ENCODE assay signal across 16 cellular contexts in the genomic region with DNA sequence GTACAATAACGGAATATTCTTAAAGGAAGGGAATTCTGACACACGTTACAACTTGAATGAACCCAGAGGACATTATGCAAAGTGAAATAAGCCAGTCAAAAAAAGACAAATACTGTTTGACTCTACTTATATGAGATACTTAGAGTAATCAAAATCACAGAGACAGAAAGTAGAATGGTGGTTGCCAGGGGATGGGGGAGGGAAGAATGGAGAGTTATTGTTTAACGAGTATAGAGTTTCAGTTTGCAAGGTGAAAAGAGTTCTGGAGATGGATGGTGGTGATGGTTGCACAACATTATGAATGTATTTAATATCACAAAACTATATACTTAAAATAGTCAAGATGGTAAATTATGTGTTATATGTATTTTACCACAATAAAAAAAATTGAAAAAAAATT.
DNase-seq lines count a peak whose midpoint lies in the region; ATAC-seq, FAIRE-seq and TF ChIP-seq lines count a peak whose summit lies in the region.
"Had no signal": no experiment of that assay in that cellular context is flagged by ENCODE, and none has a peak within 500 bp of the region (broad histone marks: within the 10 kb centered on the region; RNA-seq: fewer than 3 reads in every experiment).

No MANE protein-coding gene starts in this region.

- FAIRE-seq in GM12891 (lab: Jason Lieb, UNC) = peak; percentile 79

- intact Hi-C loops in activated CD4-positive, alpha-beta T cell treated with anti-CD3 and anti-CD28 coated beads for 36 hours (cut with DNase I, micrococcal nuclease) = loop anchor here in 1 of 2 experiments (5.0 to 10.0 kb wide), 3 partner anchors 127 to 310 kb away; partner anchors contain the start of gene APPL1
- intact Hi-C loops in activated CD4-positive, alpha-beta memory T cell treated with anti-CD3 and anti-CD28 coated beads for 36 hours (cut with micrococcal nuclease) = loop anchor here (1.0 to 5.0 kb wide), 2 partner anchors 52 to 212 kb away; no protein-coding TSS in a partner anchor

- no peak for TF ChIP-seq CTCF in GM13977 (IDR thresholded peaks at IDR 0.05; ENCODE audit: extremely low read depth, insufficient read depth, missing control alignments)

- POLR2A ChIA-PET in activated CD4-positive, alpha-beta T cell treated with anti-CD3 and anti-CD28 coated beads for 36 hours (lab: Charles Lee) = no interaction called here
- POLR2A ChIA-PET in activated CD4-positive, alpha-beta memory T cell treated with anti-CD3 and anti-CD28 coated beads for 36 hours (lab: Charles Lee) = interaction anchor here (0.6 to 3.7 kb wide), 6 partner anchors 11 to 161 kb away, joined by 3 to 26 read pairs (median 4); partner anchors contain the start of gene ARHGEF3

- CTCF ChIA-PET in activated CD4-positive, alpha-beta T cell treated with anti-CD3 and anti-CD28 coated beads for 36 hours (lab: Charles Lee) = interaction anchor here (0.8 to 4.3 kb wide), 7 partner anchors 12 to 116 kb away, joined by 3 to 48 read pairs (median 3); no protein-coding TSS in a partner anchor
- CTCF ChIA-PET in activated CD4-positive, alpha-beta memory T cell treated with anti-CD3 and anti-CD28 coated beads for 36 hours (lab: Charles Lee) = interaction anchor here (1.0 to 5.7 kb wide), 5 partner anchors 37 to 114 kb away, joined by 3 to 64 read pairs (median 7); partner anchors contain the start of gene ARHGEF3

- in situ Hi-C loops in GM13977 (cut with MboI; ENCODE audit: low pct_unique_long_range_greater_than_20kb, low sequenced_read_pairs, unreplicated experiment) = no loop called here

- H3K36me3 Mint-ChIP-seq in activated CD4-positive, alpha-beta T cell treated with anti-CD3 and anti-CD28 coated beads for 36 hours (ENCODE audit: low read depth) = peaks cover 5% of the 10 kb centered on the region
- peaks cover 3% of the 10 kb centered on the region for H3K36me3 Mint-ChIP-seq in activated CD4-positive, alpha-beta memory T cell treated with anti-CD3 and anti-CD28 coated beads for 36 hours
- peaks cover 9% of the 10 kb centered on the region for H3K36me3 Mint-ChIP-seq in memory B cell
- H3K36me3 Mint-ChIP-seq: brain had no signal

- no peaks in the 10 kb centered on the region for H3K9me3 Mint-ChIP-seq in activated CD4-positive, alpha-beta T cell treated with anti-CD3 and anti-CD28 coated beads for 36 hours (ENCODE audit: low read depth)
- H3K9me3 Mint-ChIP-seq in activated CD4-positive, alpha-beta memory T cell treated with anti-CD3 and anti-CD28 coated beads for 36 hours = no peaks in the 10 kb centered on the region
- H3K9me3 Mint-ChIP-seq in memory B cell = no peaks in the 10 kb centered on the region

- peaks cover 67% of the 10 kb centered on the region for H3K4me1 Mint-ChIP-seq in activated CD4-positive, alpha-beta T cell treated with anti-CD3 and anti-CD28 coated beads for 36 hours
- H3K4me1 Mint-ChIP-seq in activated CD4-positive, alpha-beta memory T cell treated with anti-CD3 and anti-CD28 coated beads for 36 hours (ENCODE audit: low read depth) = peaks cover 71% of the 10 kb centered on the region
- H3K4me1 Mint-ChIP-seq in memory B cell = peaks cover 44% of the 10 kb centered on the region

- H3K27ac Mint-ChIP-seq in activated CD4-positive, alpha-beta T cell treated with anti-CD3 and anti-CD28 coated beads for 36 hours = peak overlapping the region; percentile 66
- peak overlapping the region; percentile 92 for H3K27ac Mint-ChIP-seq in activated CD4-positive, alpha-beta memory T cell treated with anti-CD3 and anti-CD28 coated beads for 36 hours
- no peak overlapping the region for H3K27ac Mint-ChIP-seq in memory B cell
- H3K27ac Mint-ChIP-seq: brain had no signal

- H3K4me3 Mint-ChIP-seq in activated CD4-positive, alpha-beta T cell treated with anti-CD3 and anti-CD28 coated beads for 36 hours = peak overlapping the region; percentile 73
- H3K4me3 Mint-ChIP-seq in activated CD4-positive, alpha-beta memory T cell treated with anti-CD3 and anti-CD28 coated beads for 36 hours = peak overlapping the region; percentile 74
- peak overlapping the region; percentile 0 for H3K4me3 Mint-ChIP-seq in memory B cell
- H3K4me3 Mint-ChIP-seq: brain had no signal

- H3K27me3 Mint-ChIP-seq in activated CD4-positive, alpha-beta T cell treated with anti-CD3 and anti-CD28 coated beads for 36 hours = no peaks in the 10 kb centered on the region
- H3K27me3 Mint-ChIP-seq in activated CD4-positive, alpha-beta memory T cell treated with anti-CD3 and anti-CD28 coated beads for 36 hours = no peaks in the 10 kb centered on the region
- H3K27me3 Mint-ChIP-seq in memory B cell = no peaks in the 10 kb centered on the region

- peak; percentile 52 for DNase-seq in activated CD4-positive, alpha-beta T cell treated with anti-CD3 and anti-CD28 coated beads for 36 hours
- no peak for DNase-seq in activated CD4-positive, alpha-beta T cell treated with anti-CD3 and anti-CD28 coated beads for 1 hour
- no peak for DNase-seq in GM12891 (ENCODE audit: insufficient read length, low spot score)
- DNase-seq in activated CD4-positive, alpha-beta memory T cell treated with anti-CD3 and anti-CD28 coated beads for 36 hours = peak; percentile 58
- no peak for DNase-seq in memory B cell (ENCODE audit: low spot score in 2 of 2)
- no peak for DNase-seq in GM13977 (ENCODE audit: low spot score)
- no peak for DNase-seq in NCI-H2227 (lab: John Stamatoyannopoulos, UW; ENCODE audit: unreplicated experiment)
- DNase-seq in activated CD4-positive, CD25-positive, alpha-beta regulatory T cell (lab: John Stamatoyannopoulos, UW) = no peak
- DNase-seq: Caco-2; GF-D8; left ventricle myocardium superior; MG63; NCI-H524 treated with DMSO at 0.1 percent for 48 hours; stimulated activated CD4-positive, alpha-beta T cell treated with anti-CD3 and anti-CD28 coated beads, Interleukin-2, amount 100 ng/mL, for 24 hours; WERI-Rb-1 had no signal

- no peak for TF ChIP-seq POLR2A in GM12891 (IDR thresholded peaks at IDR 0.05; ENCODE audit: low read depth, low read length)

- no peak for ATAC-seq in activated CD4-positive, alpha-beta T cell treated with anti-CD3 and anti-CD28 coated beads for 36 hours
- ATAC-seq in memory B cell (ENCODE audit: low read depth) = no peak
- ATAC-seq: left ventricle myocardium superior had no signal

TF ChIP-seq in GM12891, 5 proteins besides CTCF, POLR2A, EP300 and RAD21:
- TF ChIP-seq TAF1 (IDR thresholded peaks at IDR 0.05; ENCODE audit: low read depth, low read length) (no peak), POLR2AphosphoS5 (IDR thresholded peaks at IDR 0.05; ENCODE audit: low read depth, low read length) (no peak), PAX5 (IDR thresholded peaks at IDR 0.05; ENCODE audit: insufficient read depth, low read length, severe bottlenecking) (no peak), POU2F2 (IDR thresholded peaks at IDR 0.05; ENCODE audit: low read depth, low read length) (no peak), SPI1 (IDR thresholded peaks at IDR 0.05; ENCODE audit: low read depth, low read length) (no peak)

Comparison
In these comparisons a context has a peak if more than half of its experiments do, and no peak if none do; other contexts are left out.
1. DNase-seq: peak in activated CD4-positive, alpha-beta T cell treated with anti-CD3 and anti-CD28 coated beads for 36 hours (single experiment) and activated CD4-positive, alpha-beta memory T cell treated with anti-CD3 and anti-CD28 coated beads for 36 hours (single experiment); none in activated CD4-positive, alpha-beta T cell treated with anti-CD3 and anti-CD28 coated beads for 1 hour (single experiment), GM12891 (single experiment), memory B cell (0 of 2), GM13977 (single experiment), NCI-H2227 (single experiment) and activated CD4-positive, CD25-positive, alpha-beta regulatory T cell (0 of 4).
2. H3K4me3 Mint-ChIP-seq: peak in every context shown above with its lines; median percentile 74 in activated CD4-positive, alpha-beta memory T cell treated with anti-CD3 and anti-CD28 coated beads for 36 hours; 73 in activated CD4-positive, alpha-beta T cell treated with anti-CD3 and anti-CD28 coated beads for 36 hours; 0 in memory B cell.